Comparison of ENCODE assay signal across 1 cellular context in genomic region chr3:61768284-61769012, GRCh38.
TF ChIP-seq lines count a peak whose summit lies in the region.

No MANE protein-coding gene starts in this region.

TF ChIP-seq in HEK293, 187 proteins besides CTCF, POLR2A, EP300 and RAD21 (continued from another document):
- no peak for TF ChIP-seq PATZ1 (tag by site-specific recombination; IDR thresholded peaks at IDR 0.05)
- TF ChIP-seq HOXA7 (CRISPR knock-in tag; IDR thresholded peaks at IDR 0.05; ENCODE audit: borderline replicate concordance): no peak
- TF ChIP-seq ZNF596 (tag by site-specific recombination; IDR thresholded peaks at IDR 0.05): no peak
- no peak for TF ChIP-seq ZSCAN5A (tag by site-specific recombination; IDR thresholded peaks at IDR 0.05)
- TF ChIP-seq ZNF571 (tag by site-specific recombination; IDR thresholded peaks at IDR 0.05): no peak
- TF ChIP-seq ZNF423 (tag by site-specific recombination; IDR thresholded peaks at IDR 0.05): no peak
- no peak for TF ChIP-seq ZEB2 (tag by site-specific recombination; IDR thresholded peaks at IDR 0.05)
- no peak for TF ChIP-seq ZNF121 (tag by site-specific recombination; IDR thresholded peaks at IDR 0.05)
- no peak for TF ChIP-seq ZBTB21 (tag by site-specific recombination; IDR thresholded peaks at IDR 0.05)
- no peak for TF ChIP-seq ZNF558 (tag by site-specific recombination; IDR thresholded peaks at IDR 0.05)
- no peak for TF ChIP-seq ZBTB7A (tag by site-specific recombination; IDR thresholded peaks at IDR 0.05; ENCODE audit: low read depth)
- TF ChIP-seq ZNF366 (tag by site-specific recombination; conservative IDR thresholded peaks at IDR 0.05): no peak
- TF ChIP-seq ZNF830 (tag by site-specific recombination; IDR thresholded peaks at IDR 0.05; ENCODE audit: low read depth): no peak
- no peak for TF ChIP-seq ZNF473 (tag by site-specific recombination; IDR thresholded peaks at IDR 0.05)
- no peak for TF ChIP-seq ZFP69B (tag by site-specific recombination; IDR thresholded peaks at IDR 0.05)
- TF ChIP-seq ZBTB48 (tag by site-specific recombination; IDR thresholded peaks at IDR 0.05): no peak
- TF ChIP-seq ZNF518A (tag by site-specific recombination; conservative IDR thresholded peaks at IDR 0.05; ENCODE audit: low read depth): no peak
- no peak for TF ChIP-seq ZNF530 (tag by site-specific recombination; IDR thresholded peaks at IDR 0.05; ENCODE audit: low read depth)
- no peak for TF ChIP-seq PBX3 (CRISPR knock-in tag; IDR thresholded peaks at IDR 0.05)
- TF ChIP-seq SETDB1 (IDR thresholded peaks at IDR 0.05; ENCODE audit: insufficient read length, low read length): no peak
- no peak for TF ChIP-seq ZNF132 (tag by site-specific recombination; IDR thresholded peaks at IDR 0.05; ENCODE audit: borderline replicate concordance)
- no peak for TF ChIP-seq ZNF792 (tag by site-specific recombination; IDR thresholded peaks at IDR 0.05)
- TF ChIP-seq ZNF660 (tag by site-specific recombination; IDR thresholded peaks at IDR 0.05): no peak
- TF ChIP-seq ZNF670 (tag by site-specific recombination; IDR thresholded peaks at IDR 0.05; ENCODE audit: low read depth): no peak
- TF ChIP-seq ZNF169 (tag by site-specific recombination; IDR thresholded peaks at IDR 0.05): no peak
- peak; percentile 30 for TF ChIP-seq ZBTB20 (tag by site-specific recombination; IDR thresholded peaks at IDR 0.05)
TF ChIP-seq in HEK293: peak in this region for 6.
